15 cellular contexts compared by ENCODE assay signal in the genomic region with DNA sequence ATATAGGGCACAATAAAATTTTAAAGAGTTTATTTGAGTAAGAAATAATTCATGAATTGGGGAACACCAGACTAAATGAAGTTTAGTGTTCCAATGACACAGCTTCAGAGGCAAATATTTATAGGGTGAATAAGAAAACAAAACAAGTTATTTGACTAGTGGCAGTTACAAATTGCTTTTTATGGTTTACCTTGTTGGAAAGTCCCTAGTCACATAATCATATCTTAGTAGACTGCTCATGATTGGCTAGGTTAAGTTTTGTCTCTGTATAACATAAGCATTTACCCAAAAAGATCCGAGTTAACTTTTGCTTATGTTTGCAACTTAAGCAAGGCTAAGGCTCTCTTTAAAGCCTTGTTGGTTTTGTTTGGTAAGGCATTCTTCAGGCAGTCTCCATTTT.
DNase-seq lines count a peak whose midpoint lies in the region; ATAC-seq and TF ChIP-seq lines count a peak whose summit lies in the region.
"Had no signal": no experiment of that assay in that cellular context is flagged by ENCODE, and none has a peak within 500 bp of the region (broad histone marks: within the 10 kb centered on the region; RNA-seq: fewer than 3 reads in every experiment).

No MANE protein-coding gene starts in this region.

- H3K4me3 ChIP-seq in OCI-LY3 (ENCODE audit: low read length) = no peak overlapping the region

- no peaks in the 10 kb centered on the region for H3K27me3 Mint-ChIP-seq in endothelial cell (ENCODE audit: unreplicated experiment)
- H3K27me3 Mint-ChIP-seq: CD4-positive, CD25-positive, alpha-beta regulatory T cell; CD8-positive, alpha-beta memory T cell had no signal

- H3K4me3 Mint-ChIP-seq in endothelial cell (ENCODE audit: unreplicated experiment) = no peak overlapping the region
- H3K4me3 Mint-ChIP-seq: CD4-positive, CD25-positive, alpha-beta regulatory T cell; CD8-positive, alpha-beta memory T cell had no signal

- H3K27me3 ChIP-seq in OCI-LY3 (ENCODE audit: low read depth, low read length) = no peaks in the 10 kb centered on the region
- H3K27me3 ChIP-seq: BE2C had no signal

- H3K4me2 ChIP-seq in OCI-LY3 (ENCODE audit: low read length) = no peak overlapping the region

- peaks cover 21% of the 10 kb centered on the region for H3K4me1 Mint-ChIP-seq in endothelial cell (ENCODE audit: unreplicated experiment)
- H3K4me1 Mint-ChIP-seq: CD4-positive, CD25-positive, alpha-beta regulatory T cell; CD8-positive, alpha-beta memory T cell had no signal

- DNase-seq in HEK293T (ENCODE audit: extremely low spot score) (no peak), endothelial cell (ENCODE audit: low spot score) (no peak), NCI-H1417 treated with DMSO at 0.1 percent for 48 hours (lab: John Stamatoyannopoulos, UW) (no peak), pons (ENCODE audit: low spot score) (no peak)
- DNase-seq: ACHN; BE2C; C1 segment of cervical spinal cord; CD4-positive, CD25-positive, alpha-beta regulatory T cell; CD8-positive, alpha-beta memory T cell; COR-L47; GOT3; H7 had no signal

- H3K36me3 Mint-ChIP-seq in endothelial cell (ENCODE audit: low read depth, unreplicated experiment) = no peaks in the 10 kb centered on the region
- H3K36me3 Mint-ChIP-seq: CD4-positive, CD25-positive, alpha-beta regulatory T cell; CD8-positive, alpha-beta memory T cell had no signal

- H3K36me3 ChIP-seq in OCI-LY3 (replicated peaks; ENCODE audit: low read depth, low read length) = no peaks in the 10 kb centered on the region
- H3K36me3 ChIP-seq: BE2C had no signal

- H3K27ac ChIP-seq in OCI-LY3 (ENCODE audit: low read length) = no peak overlapping the region

- TF ChIP-seq CTCF in OCI-LY3 (IDR thresholded peaks at IDR 0.05; ENCODE audit: low read depth, low read length) = no peak
- no peak for TF ChIP-seq CTCF in endothelial cell (IDR thresholded peaks at IDR 0.05; ENCODE audit: unreplicated experiment)

- POLR2A ChIA-PET in HEK293T (lab: Yijun Ruan, JAX) = no interaction called here

- H3K27ac Mint-ChIP-seq in endothelial cell (ENCODE audit: unreplicated experiment) = peak overlapping the region; percentile 95
- H3K27ac Mint-ChIP-seq: CD4-positive, CD25-positive, alpha-beta regulatory T cell; CD8-positive, alpha-beta memory T cell had no signal

- peaks cover 13% of the 10 kb centered on the region for H3K4me1 ChIP-seq in OCI-LY3 (ENCODE audit: low read length)
- H3K4me1 ChIP-seq: BE2C had no signal

- H2AFZ ChIP-seq in OCI-LY3 (ENCODE audit: low read depth, low read length) = 0 out of 2 replicates have a peak overlapping the region, but pooled peaks have one; percentile 10

- CTCF ChIA-PET in HEK293T (lab: Yijun Ruan, JAX) = interaction anchor here (1.4 kb wide), 1 partner anchor 35 kb away, joined by 3 read pairs; no protein-coding TSS in a partner anchor

- no peaks in the 10 kb centered on the region for H3K9me3 Mint-ChIP-seq in endothelial cell (ENCODE audit: unreplicated experiment)
- H3K9me3 Mint-ChIP-seq: CD8-positive, alpha-beta memory T cell had no signal

- no peak overlapping the region for H3K9ac ChIP-seq in OCI-LY3 (ENCODE audit: low read length)

- no peaks in the 10 kb centered on the region for H3K9me3 ChIP-seq in OCI-LY3 (ENCODE audit: insufficient read depth, low read length)
- H3K9me3 ChIP-seq: BE2C had no signal

- ATAC-seq in GM19023 (IDR thresholded peaks at IDR 0.05; ENCODE audit: unreplicated experiment) = no peak
- ATAC-seq: HCT116 had no signal

- no peaks in the 10 kb centered on the region for H3K79me2 ChIP-seq in OCI-LY3 (ENCODE audit: low read length)

- H4K20me1 ChIP-seq in OCI-LY3 (ENCODE audit: insufficient read depth, low read length) = no peaks in the 10 kb centered on the region

TF ChIP-seq in HEK293T, 16 proteins besides CTCF, POLR2A, EP300 and RAD21:
- no peak for TF ChIP-seq LEF1 (IDR thresholded peaks at IDR 0.05; ENCODE audit: borderline replicate concordance)
- TF ChIP-seq PKNOX1 (IDR thresholded peaks at IDR 0.05) = peak; percentile 35; the same call in 1 of the 2 replicates
